In genomic region chr16:31868701-31869167, GRCh38 we compare ENCODE assay signal across 8 cellular contexts. TPM values are rescaled to one million over a fixed set of nuclear protein-coding genes. Genes with fewer than 3 reads are reported as not detected.
DNase-seq lines count a peak whose midpoint lies in the region; ATAC-seq and TF ChIP-seq lines count a peak whose summit lies in the region.

No MANE protein-coding gene starts in this region.

- peaks cover 11% of the 10 kb centered on the region for H3K4me1 ChIP-seq in ACC112 (ENCODE audit: control insufficient read depth, insufficient read depth, low read length, unreplicated experiment)
- peaks cover 28% of the 10 kb centered on the region for H3K4me1 ChIP-seq in OCI-LY7 (ENCODE audit: insufficient read depth, low read length, poor library complexity, severe bottlenecking)

- CTCF ChIA-PET in OCI-LY7 (lab: Charles Lee; ENCODE audit: unreplicated experiment), result interaction anchor here (1.1 to 1.3 kb wide), 2 partner anchors 410 to 1024 kb away, joined by 3 to 10 read pairs; partner anchors contain the start of gene ARMC5

- no peaks in the 10 kb centered on the region for H3K27me3 Mint-ChIP-seq in naive thymus-derived CD8-positive, alpha-beta T cell
- H3K27me3 Mint-ChIP-seq in stimulated activated memory B cell treated with anti-CD40 and anti-IgM and Interleukin-4, amounts not matched to agents 10 μg/mL and 1 μg/mL and 100 μg/mL, for 72 hours, result no peaks in the 10 kb centered on the region

- peak overlapping the region; percentile 64 to 87 (median 71) for H3K4me3 Mint-ChIP-seq in naive thymus-derived CD8-positive, alpha-beta T cell
- peak overlapping the region; percentile 31 for H3K4me3 Mint-ChIP-seq in stimulated activated memory B cell treated with anti-CD40 and anti-IgM and Interleukin-4, amounts not matched to agents 10 μg/mL and 1 μg/mL and 100 μg/mL, for 72 hours

- no peaks in the 10 kb centered on the region for H3K9me3 Mint-ChIP-seq in naive thymus-derived CD8-positive, alpha-beta T cell
- no peaks in the 10 kb centered on the region for H3K9me3 Mint-ChIP-seq in stimulated activated memory B cell treated with anti-CD40 and anti-IgM and Interleukin-4, amounts not matched to agents 10 μg/mL and 1 μg/mL and 100 μg/mL, for 72 hours

- no peaks in the 10 kb centered on the region for H3K9me3 ChIP-seq in OCI-LY7 (ENCODE audit: low read length)

- H2AFZ ChIP-seq in ACC112 (ENCODE audit: low read length, unreplicated experiment), result peak overlapping the region; percentile 73
- H2AFZ ChIP-seq in OCI-LY7 (ENCODE audit: low read length), result peak overlapping the region; percentile 32; the same call in 1 of the 2 replicates

- ATAC-seq in GM18502 (IDR thresholded peaks at IDR 0.05; ENCODE audit: poor library complexity, unreplicated experiment), result peak; percentile 46
- ATAC-seq in naive thymus-derived CD8-positive, alpha-beta T cell, result peak; percentile 26 to 40
- ATAC-seq in stimulated activated memory B cell treated with anti-CD40 and anti-IgM and Interleukin-4, amounts not matched to agents 10 μg/mL and 1 μg/mL and 100 μg/mL, for 72 hours, result no peak

- H3K27ac ChIP-seq in ACC112 (ENCODE audit: low read depth, low read length) (peak overlapping the region; percentile 11; the same call in 1 of the 2 replicates), OCI-LY7 (ENCODE audit: low read depth, low read length, poor library complexity, severe bottlenecking) (no peak overlapping the region)

- H3K4me2 ChIP-seq in OCI-LY7 (ENCODE audit: low read length), result peak overlapping the region; percentile 73

- no peaks in the 10 kb centered on the region for H3K36me3 ChIP-seq in ACC112 (ENCODE audit: insufficient read depth, low read length)
- no peaks in the 10 kb centered on the region for H3K36me3 ChIP-seq in OCI-LY7 (ENCODE audit: insufficient read depth, low read length)

- H3K4me3 ChIP-seq in ACC112 (ENCODE audit: low read depth, low read length) (peak overlapping the region; percentile 28; the same call in 1 of the 2 replicates), OCI-LY7 (ENCODE audit: low read depth, low read length, poor library complexity, severe bottlenecking) (peak overlapping the region; percentile 17), epithelial cell of proximal tubule (ENCODE audit: low read depth, low read length) (peak overlapping the region; percentile 10)

- peaks cover 1% of the 10 kb centered on the region for H3K79me2 ChIP-seq in ACC112 (ENCODE audit: control insufficient read depth, insufficient read depth, low read length, unreplicated experiment)
- peaks cover 1% of the 10 kb centered on the region; the same call in 1 of the 2 replicates for H3K79me2 ChIP-seq in OCI-LY7 (ENCODE audit: insufficient read depth, low read depth, low read length)

- peak overlapping the region; percentile 59 to 96 (median 88) for H3K27ac Mint-ChIP-seq in naive thymus-derived CD8-positive, alpha-beta T cell
- H3K27ac Mint-ChIP-seq in stimulated activated memory B cell treated with anti-CD40 and anti-IgM and Interleukin-4, amounts not matched to agents 10 μg/mL and 1 μg/mL and 100 μg/mL, for 72 hours, result no peak overlapping the region

- H3K9me2 ChIP-seq in OCI-LY7 (ENCODE audit: insufficient read depth, low read length), result no peaks in the 10 kb centered on the region

- POLR2A ChIA-PET in OCI-LY7 (lab: Charles Lee), result interaction anchor here (0.8 kb wide), 1 partner anchor 688 kb away, joined by 3 read pairs; no protein-coding TSS in a partner anchor
- POLR2A ChIA-PET in naive thymus-derived CD8-positive, alpha-beta T cell (lab: Charles Lee), result interaction anchor here (0.7 to 2.5 kb wide), 10 partner anchors 8 to 943 kb away, joined by 3 to 14 read pairs (median 3); partner anchors contain the start of genes ARMC5, RUSF1, ZNF646 and ZNF668

- H3K27me3 ChIP-seq in ACC112 (ENCODE audit: insufficient read depth, low read length), result peaks cover 27% of the 10 kb centered on the region

- intact Hi-C loops in OCI-LY7 (cut with micrococcal nuclease; ENCODE audit: unreplicated experiment), result no loop called here

- DNase-seq in HT1080 (ENCODE audit: low read depth) (peak; percentile 75), OCI-LY7 (ENCODE audit: low spot score) (peak; percentile 80), activated T-cell treated with anti-CD3 and anti-CD28 coated beads for 1 hour (ENCODE audit: low read depth) (peak; percentile 83), epithelial cell of proximal tubule (ENCODE audit: low read depth) (no peak)
- DNase-seq in naive thymus-derived CD8-positive, alpha-beta T cell, result peak; percentile 61 to 88 (median 77)

- TF ChIP-seq CTCF in OCI-LY7 (conservative IDR thresholded peaks at IDR 0.05; ENCODE audit: low read length) (peak; percentile 90), epithelial cell of proximal tubule (conservative IDR thresholded peaks at IDR 0.05; ENCODE audit: low read depth, low read length) (peak; percentile 80)

- H4K20me1 ChIP-seq in OCI-LY7 (ENCODE audit: insufficient read depth, low read length), result no peaks in the 10 kb centered on the region

- H3K4me1 Mint-ChIP-seq in naive thymus-derived CD8-positive, alpha-beta T cell, result peaks cover 11 to 58% (median 38%) of the 10 kb centered on the region in 4 donors
- peaks cover 40% of the 10 kb centered on the region for H3K4me1 Mint-ChIP-seq in stimulated activated memory B cell treated with anti-CD40 and anti-IgM and Interleukin-4, amounts not matched to agents 10 μg/mL and 1 μg/mL and 100 μg/mL, for 72 hours

- no TSS peak for BruUV-seq in OCI-LY7 (replicated peaks; lab: Mats Ljungman, UMichigan)

- no peaks in the 10 kb centered on the region for H3K36me3 Mint-ChIP-seq in naive thymus-derived CD8-positive, alpha-beta T cell
- H3K36me3 Mint-ChIP-seq in stimulated activated memory B cell treated with anti-CD40 and anti-IgM and Interleukin-4, amounts not matched to agents 10 μg/mL and 1 μg/mL and 100 μg/mL, for 72 hours, result no peaks in the 10 kb centered on the region

RNA-seq across cellular contexts. Expression of gene ZNF267, which starts 4.9 kb away (rescaled TPM):
- total RNA-seq in HT1080 (2014; rRNA removed; shearing (Covaris generic)), result 11.1 and 11.5 TPM in 2 replicates
- polyA plus RNA-seq in HT1080 (2015; cell fraction: cytosol; rRNA removed), result 7.2 and 7.7 TPM in 2 replicates
- 11.5 and 12.5 TPM in 2 replicates for polyA plus RNA-seq in HT1080 (2015; cell fraction: nucleus; rRNA removed)
- 23.3 and 23.5 TPM in 2 replicates for total RNA-seq in OCI-LY7 (2014; rRNA removed; shearing (Covaris generic))
- total RNA-seq in OCI-LY7 (2022) (38.8 and 41.9 TPM in 2 replicates), epithelial cell of proximal tubule (9.7 and 17.0 TPM in 2 replicates)
- total RNA-seq in naive thymus-derived CD8-positive, alpha-beta T cell, result 10 to 100 TPM; 48.1 to 49.2 TPM
- 1 to 10 TPM; 7.3 to 8.1 (median 8.0) TPM for polyA plus RNA-seq in naive thymus-derived CD8-positive, alpha-beta T cell
